In genomic region chr19:46133101-46133627, GRCh38 we compare ENCODE assay signal across 8 cellular contexts. TPM values are rescaled to one million over a fixed set of nuclear protein-coding genes. Genes with fewer than 3 reads are reported as not detected.
DNase-seq lines count a peak whose midpoint lies in the region; ATAC-seq, FAIRE-seq and TF ChIP-seq lines count a peak whose summit lies in the region.
"Had no signal": no experiment of that assay in that cellular context is flagged by ENCODE, and none has a peak within 500 bp of the region (broad histone marks: within the 10 kb centered on the region; RNA-seq: fewer than 3 reads in every experiment).

No MANE protein-coding gene starts in this region.

- peak overlapping the region; percentile 2 for H4K5ac ChIP-seq in H1 (ENCODE audit: insufficient read length, low read depth, low read length)

- H3K4me3 ChIP-seq in HFF-Myc (replicated peaks; ENCODE audit: low read depth, low read length) (peak overlapping the region; percentile 54), NT2/D1 (ENCODE audit: insufficient read length, low read depth) (no peak overlapping the region), H1 (ENCODE audit: extremely low read depth in 1 of 4, insufficient read depth in 2 of 4, low read depth in 3 of 4, low read length in 4 of 4) (peak overlapping the region; percentile 0 to 56 (median 34); a peak in 6 of 8 replicates), muscle layer of colon (ENCODE audit: low read depth in 1 of 2, low read length in 2 of 2) (peak overlapping the region; percentile 33 to 56)

- peak overlapping the region; percentile 76 for H2BK120ac ChIP-seq in H1 (replicated peaks; ENCODE audit: low read depth, low read length)

- no peak overlapping the region for H3K56ac ChIP-seq in H1 (replicated peaks; ENCODE audit: insufficient read length, low read depth, low read length)

- H2BK15ac ChIP-seq in H1 (ENCODE audit: low read length): no peak overlapping the region

- H3K23ac ChIP-seq in H1 (ENCODE audit: insufficient read length): no peak overlapping the region

- H4K8ac ChIP-seq in H1 (ENCODE audit: extremely low read depth, insufficient read depth, low read length): peak overlapping the region; percentile 95

- no peaks in the 10 kb centered on the region for H3K79me2 ChIP-seq in H1 (ENCODE audit: control insufficient read depth in 1 of 2, insufficient read depth in 2 of 2, low read length in 2 of 2)

- H3K4ac ChIP-seq in H1 (replicated peaks; ENCODE audit: insufficient read length, low read depth, low read length): peak overlapping the region; percentile 37

- FAIRE-seq in H1 (lab: Jason Lieb, UNC): peak; percentile 100

- peak overlapping the region; percentile 94; the same call in 1 of the 2 replicates for H2BK20ac ChIP-seq in H1 (ENCODE audit: low read length)

- no peaks in the 10 kb centered on the region for H3K27me3 ChIP-seq in NT2/D1 (ENCODE audit: insufficient read depth, insufficient read length)
- no peaks in the 10 kb centered on the region; a peak in 1 of 7 replicates for H3K27me3 ChIP-seq in H1 (replicated peaks in 1 of 4; ENCODE audit: control insufficient read depth in 3 of 4, extremely low read depth in 1 of 4, insufficient read depth in 3 of 4, low read length in 3 of 4)
- H3K27me3 ChIP-seq in muscle layer of colon (ENCODE audit: control insufficient read depth in 1 of 2, insufficient read depth in 2 of 2, low read length in 2 of 2): no peaks in the 10 kb centered on the region

- POLR2A ChIA-PET in H1 (lab: Charles Lee; ENCODE audit: partially characterized antibody): interaction anchor here (0.6 to 2.8 kb wide), 31 partner anchors 9 to 231 kb away, joined by 3 to 18 read pairs (median 5); partner anchors contain the start of genes IGFL2, IGFL3 and MYPOP

- peak overlapping the region; percentile 71 to 88 for H3K4me2 ChIP-seq in H1 (ENCODE audit: insufficient read depth in 1 of 2, low read depth in 2 of 2, low read length in 2 of 2)

- no peak for TF ChIP-seq RAD21 in H1 (IDR thresholded peaks at IDR 0.05 in 1 of 2, conservative IDR thresholded peaks at IDR 0.05 in 1 of 2; ENCODE audit: low read depth in 2 of 2, low read length in 2 of 2)

- DNase-seq in HFF-Myc (ENCODE audit: extremely low read depth, low read depth) (peak; percentile 99), NT2/D1 (ENCODE audit: low read depth, low spot score) (peak; percentile 63), H1 (ENCODE audit: low read depth in 1 of 2, low spot score in 2 of 2) (peak; percentile 53 to 57), GOT3 (lab: John Stamatoyannopoulos, UW) (no peak)

- H3K9ac ChIP-seq in NT2/D1 (ENCODE audit: insufficient read length, low read depth) (no peak overlapping the region), H1 (replicated peaks in 1 of 4; ENCODE audit: extremely low read depth in 1 of 4, low read depth in 3 of 4, low read length in 3 of 4) (peak overlapping the region; percentile 69 to 98 (median 80)), muscle layer of colon (ENCODE audit: low read length) (no peak overlapping the region)

- H3K27ac ChIP-seq in H1 (ENCODE audit: low read depth, low read length) (peak overlapping the region; percentile 98), muscle layer of colon (ENCODE audit: low read depth, low read length) (peak overlapping the region; percentile 90)

- ATAC-seq in GM18907 (IDR thresholded peaks at IDR 0.05; ENCODE audit: unreplicated experiment) (no peak), HG03175 (IDR thresholded peaks at IDR 0.05; ENCODE audit: unreplicated experiment) (no peak)

- TF ChIP-seq EP300 in H1 (IDR thresholded peaks at IDR 0.05; ENCODE audit: borderline replicate concordance in 1 of 2, low read depth in 2 of 2, low read length in 2 of 2): no peak

- TF ChIP-seq CTCF in HFF-Myc (IDR thresholded peaks at IDR 0.05; ENCODE audit: low read depth, low read length, missing control alignments) (no peak), H1 (IDR thresholded peaks at IDR 0.05; ENCODE audit: control extremely low read depth in 1 of 3, insufficient read depth in 1 of 3, low read depth in 1 of 3, low read length in 3 of 3) (no peak)

- 34% methylated on average over 6 of the region's 6 CpGs; no CpG with 5 or more reads in 1 of the 2 experiments for WGBS in H1 (ENCODE audit: extremely low coverage in 1 of 2, insufficient coverage in 1 of 2, insufficient read length in 1 of 2, insufficient replicate concordance in 2 of 2, low coverage in 1 of 2, low lambda C conversion rate in 2 of 2, missing lambda C conversion rate in 1 of 2), 2 experiments

- peak overlapping the region; percentile 98 for H4K91ac ChIP-seq in H1 (replicated peaks; ENCODE audit: insufficient read length, low read length)

- H3K36me3 ChIP-seq in NT2/D1 (ENCODE audit: insufficient read depth, insufficient read length, low read length): no peaks in the 10 kb centered on the region
- H3K36me3 ChIP-seq in H1 (ENCODE audit: control insufficient read depth in 2 of 4, insufficient read depth in 4 of 4, low read length in 3 of 4): no peaks in the 10 kb centered on the region
- H3K36me3 ChIP-seq in muscle layer of colon (ENCODE audit: insufficient read depth, low read length): no peaks in the 10 kb centered on the region

- H3K9me3 ChIP-seq in NT2/D1 (ENCODE audit: insufficient read depth, low read length): peaks cover 36% of the 10 kb centered on the region
- H3K9me3 ChIP-seq in H1 (ENCODE audit: insufficient read depth in 2 of 2, low read depth in 1 of 2, low read length in 1 of 2): peaks cover 0 to 5% of the 10 kb centered on the region in 2 experiments; a peak in 1 of 4 replicates
- no peaks in the 10 kb centered on the region for H3K9me3 ChIP-seq in muscle layer of colon (ENCODE audit: low read length)

- CTCF ChIA-PET in H1 (lab: Charles Lee; ENCODE audit: partially characterized antibody): interaction anchor here (0.9 to 1.4 kb wide), 2 partner anchors 71 to 1415 kb away, joined by 3 read pairs; no protein-coding TSS in a partner anchor

- peak overlapping the region; percentile 42 for H3K14ac ChIP-seq in H1 (ENCODE audit: insufficient read length)

- TF ChIP-seq POLR2A in H1 (IDR thresholded peaks at IDR 0.05; ENCODE audit: control extremely low read depth in 1 of 2, low read depth in 2 of 2, low read length in 2 of 2): peak; percentile 96 to 99

- H3K79me1 ChIP-seq in H1 (ENCODE audit: low read depth, low read length): no peaks in the 10 kb centered on the region

- no peaks in the 10 kb centered on the region for H4K20me1 ChIP-seq in H1 (replicated peaks in 1 of 2; ENCODE audit: control insufficient read depth in 1 of 2, insufficient read depth in 2 of 2, low read length in 2 of 2)

- H3K4me1 ChIP-seq in NT2/D1 (ENCODE audit: insufficient read depth, insufficient read length): no peaks in the 10 kb centered on the region
- peaks cover 5 to 18% (median 8%) of the 10 kb centered on the region in 4 experiments for H3K4me1 ChIP-seq in H1 (replicated peaks in 1 of 4; ENCODE audit: control insufficient read depth in 3 of 4, insufficient read depth in 4 of 4, low read length in 3 of 4)
- peaks cover 22% of the 10 kb centered on the region for H3K4me1 ChIP-seq in muscle layer of colon (ENCODE audit: insufficient read depth, low read length)

- H2BK5ac ChIP-seq in H1 (ENCODE audit: low read depth, low read length): peak overlapping the region; percentile 99

- H2BK12ac ChIP-seq in H1 (ENCODE audit: low read depth, low read length): peak overlapping the region; percentile 100

- no peak overlapping the region for H2AFZ ChIP-seq in H1 (ENCODE audit: low read length)

- H3K23me2 ChIP-seq in H1 (ENCODE audit: low read depth, low read length): no peaks in the 10 kb centered on the region; the same call in none of the 2 replicates

- H3K18ac ChIP-seq in H1 (ENCODE audit: extremely low read depth, low read length): peak overlapping the region; percentile 98

- peak overlapping the region; percentile 100 for H2AK5ac ChIP-seq in H1 (ENCODE audit: low read depth, low read length)

TF ChIP-seq in H1, 55 proteins besides CTCF, POLR2A, EP300 and RAD21 (continues in another document):
- TF ChIP-seq EZH2 (IDR thresholded peaks at IDR 0.05; ENCODE audit: low read depth, low read length, severe bottlenecking) (no peak), SP2 (IDR thresholded peaks at IDR 0.05; ENCODE audit: low read length) (no peak), SP4 (IDR thresholded peaks at IDR 0.05; ENCODE audit: low read length) (peak; percentile 56; the same call in 1 of the 2 replicates), TBP (IDR thresholded peaks at IDR 0.05; ENCODE audit: low read depth, low read length) (peak; percentile 96), TAF1 (IDR thresholded peaks at IDR 0.05; ENCODE audit: low read depth, low read length) (peak; percentile 89), GTF2F1 (IDR thresholded peaks at IDR 0.05; ENCODE audit: borderline replicate concordance, low read depth, low read length) (peak; percentile 96), JUND (IDR thresholded peaks at IDR 0.05; ENCODE audit: low read length) (peak; percentile 70), BRCA1 (IDR thresholded peaks at IDR 0.05; ENCODE audit: low read depth, low read length) (no peak)

RNA-seq across cellular contexts. Expression of gene IGFL3, which starts 8.7 kb away (rescaled TPM):
- total RNA-seq in H1 (2021; fragmentation: NEBNext Ultra II Directional; extraction: Animal tissue kit (Norgen Biotek cat#: 25700)): not detected in 2 replicates
- polyA plus RNA-seq in H1 (2011; rRNA removed): 0.12 and 0.28 TPM in 2 replicates
- 0.14 TPM for polyA plus RNA-seq in H1 (2011; cell fraction: cytosol; rRNA removed)
- not detected for polyA plus RNA-seq in H1 (2011; cell fraction: nucleus; rRNA removed)
- 0.32 TPM in 1 of 4 replicates, not detected in the others for polyA plus RNA-seq in H1 (2012, experiment 1 of 2)
- not detected for polyA plus RNA-seq in H1 (2012, experiment 2 of 2)
- 0.28 TPM for polyA plus RNA-seq in H1 (2013, experiment 1 of 2)
- 0.29 TPM for polyA plus RNA-seq in H1 (2013, experiment 2 of 2)
- not detected in 2 replicates for polyA minus RNA-seq in H1 (2011; rRNA and poly(A)+ RNA removed)
- not detected for polyA minus RNA-seq in H1 (2011; cell fraction: cytosol; rRNA and poly(A)+ RNA removed)
- polyA minus RNA-seq in H1 (2011; cell fraction: nucleus; rRNA and poly(A)+ RNA removed): not detected
- total RNA-seq: activated CD8-positive, alpha-beta memory T cell treated with anti-CD3 and anti-CD28 coated beads for 36 hours had no signal

RNA-seq across cellular contexts. Expression of gene IGFL2, which starts 14.9 kb away (rescaled TPM):
- not detected in 2 replicates for total RNA-seq in H1 (2021; fragmentation: NEBNext Ultra II Directional; extraction: Animal tissue kit (Norgen Biotek cat#: 25700))
- polyA plus RNA-seq in H1 (2011; rRNA removed): not detected in 2 replicates
- polyA plus RNA-seq in H1 (2011; cell fraction: cytosol; rRNA removed): not detected
- polyA plus RNA-seq in H1 (2011; cell fraction: nucleus; rRNA removed): not detected
- polyA plus RNA-seq in H1 (2012, experiment 1 of 2): not detected in 4 replicates
- polyA plus RNA-seq in H1 (2012, experiment 2 of 2): not detected
- not detected for polyA plus RNA-seq in H1 (2013, experiment 1 of 2)
- not detected for polyA plus RNA-seq in H1 (2013, experiment 2 of 2)
- not detected in 2 replicates for polyA minus RNA-seq in H1 (2011; rRNA and poly(A)+ RNA removed)
- not detected for polyA minus RNA-seq in H1 (2011; cell fraction: cytosol; rRNA and poly(A)+ RNA removed)
- not detected for polyA minus RNA-seq in H1 (2011; cell fraction: nucleus; rRNA and poly(A)+ RNA removed)
- total RNA-seq: activated CD8-positive, alpha-beta memory T cell treated with anti-CD3 and anti-CD28 coated beads for 36 hours had no signal

Comparison
In these comparisons a context has a peak if more than half of its experiments do, and no peak if none do; other contexts are left out.
1. H3K9ac ChIP-seq: peak in H1 (4 of 4); none in NT2/D1 (single experiment) and muscle layer of colon (single experiment).